ENCODE assay signal across 21 cellular contexts in the genomic region with DNA sequence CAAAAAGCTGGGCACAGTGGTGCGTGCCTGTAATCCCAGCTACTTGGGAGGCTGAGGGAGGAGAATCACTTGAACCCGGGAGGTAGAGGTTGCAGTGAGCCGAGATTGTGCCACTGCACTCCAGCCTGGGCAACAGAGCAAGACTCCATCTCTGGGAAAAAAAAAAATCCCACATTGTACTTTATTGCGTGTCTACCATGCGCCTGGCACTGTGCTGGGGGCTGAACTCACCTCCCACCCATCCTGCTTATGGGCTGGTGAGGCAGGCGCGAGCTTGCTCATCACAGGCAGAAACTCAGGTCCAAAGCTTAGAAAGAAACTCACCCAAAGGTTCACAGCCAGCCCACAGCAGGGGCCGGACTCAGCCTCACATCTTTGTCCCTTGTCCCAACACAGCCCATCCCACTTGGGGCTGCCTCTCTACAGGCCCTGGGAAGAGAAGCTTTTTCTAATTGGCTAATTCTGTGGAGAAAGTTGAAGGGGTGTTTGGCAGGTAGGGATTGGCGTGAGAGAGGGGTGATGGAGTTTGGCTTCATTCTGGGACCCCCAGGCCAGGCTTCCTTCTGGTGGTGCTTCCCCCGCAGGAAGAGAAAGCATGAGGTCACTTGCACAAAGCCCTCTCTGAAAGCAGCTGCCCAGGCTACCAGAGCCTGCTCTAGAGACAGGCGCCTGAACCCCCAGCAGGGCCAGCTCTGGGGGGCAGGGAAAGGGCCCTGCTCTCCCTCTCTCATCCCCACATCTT.
"Had no signal": no experiment of that assay in that cellular context is flagged by ENCODE, and none has a peak within 500 bp of the region (broad histone marks: within the 10 kb centered on the region; RNA-seq: fewer than 3 reads in every experiment).

No MANE protein-coding gene starts in this region.

- ATAC-seq: effector memory CD8-positive, alpha-beta T cell; gastroesophageal sphincter; left cardiac atrium; left ventricle myocardium superior had no signal

- H3K4me2 ChIP-seq: hepatocyte had no signal

- H3K9me3 ChIP-seq: right atrium auricular region, tibial nerve had no signal

- H3K9ac ChIP-seq: parathyroid adenoma had no signal

- H3K27me3 ChIP-seq: gastroesophageal sphincter, hepatocyte, right atrium auricular region, tibial nerve had no signal

- H3K79me2 ChIP-seq: hepatocyte, parathyroid adenoma had no signal

- H3K27ac ChIP-seq: gastroesophageal sphincter, hepatocyte, parathyroid adenoma, right atrium auricular region, tibial nerve, VCaP had no signal

- H3K36me3 ChIP-seq: gastroesophageal sphincter, right atrium auricular region, tibial nerve had no signal

- DNase-seq: activated CD4-positive, alpha-beta T cell treated with anti-CD3 and anti-CD28 coated beads for 48 hours; activated CD4-positive, alpha-beta T cell treated with anti-CD3 and anti-CD28 coated beads, Interleukin-2, amount 50 U/mL, for 48 hours; activated CD8-positive, alpha-beta memory T cell treated with anti-CD3 and anti-CD28 coated beads for 24 hours; activated effector memory CD4-positive, alpha-beta T cell treated with Interleukin-2 at 50 U/mL for 16 hours; activated naive CD4-positive, alpha-beta T cell treated with Interleukin-2 at 50 U/mL for 16 hours; anterior cingulate cortex; effector memory CD8-positive, alpha-beta T cell; left cardiac atrium; left ventricle myocardium superior; naive B cell; nephron progenitor cell; nucleus accumbens; stimulated activated CD4-positive, alpha-beta T cell treated with anti-CD3 and anti-CD28 coated beads, Interleukin-2, amount 100 ng/mL, for 48 hours; stimulated activated naive CD4-positive, alpha-beta T cell treated with Interleukin-2 at 50 U/mL for 16 hours; T-helper 9 cell had no signal

- H3K4me1 ChIP-seq: parathyroid adenoma had no signal

- H3K4me3 ChIP-seq: gastroesophageal sphincter, hepatocyte, right atrium auricular region, tibial nerve had no signal

- H2AFZ ChIP-seq: hepatocyte, parathyroid adenoma had no signal
